Comparison of ENCODE assay signal across 11 cellular contexts in genomic region chr1:79197421-79197820, GRCh38.
DNase-seq lines count a peak whose midpoint lies in the region; TF ChIP-seq lines count a peak whose summit lies in the region.
"Had no signal": no experiment of that assay in that cellular context is flagged by ENCODE, and none has a peak within 500 bp of the region (broad histone marks: within the 10 kb centered on the region; RNA-seq: fewer than 3 reads in every experiment).

No MANE protein-coding gene starts in this region.

- H3K36me3 Mint-ChIP-seq in osteocyte (ENCODE audit: unreplicated experiment), result peaks cover 3% of the 10 kb centered on the region

- peaks cover 0 to 12% (median 0%) of the 10 kb centered on the region in 45 donors for H3K27me3 ChIP-seq in dorsolateral prefrontal cortex
- no peaks in the 10 kb centered on the region for H3K27me3 ChIP-seq in effector memory CD4-positive, alpha-beta T cell (replicated peaks; ENCODE audit: control insufficient read depth, insufficient read depth, low read length, poor library complexity, severe bottlenecking)
- H3K27me3 ChIP-seq: neutrophil had no signal

- no peak overlapping the region for H3K27ac ChIP-seq in dorsolateral prefrontal cortex
- H3K27ac ChIP-seq in effector memory CD4-positive, alpha-beta T cell (ENCODE audit: insufficient read depth, low read length, poor library complexity, severe bottlenecking), result no peak overlapping the region
- H3K27ac ChIP-seq: neutrophil had no signal

- H3K9me3 ChIP-seq in effector memory CD4-positive, alpha-beta T cell (ENCODE audit: control insufficient read depth, low read length), result no peaks in the 10 kb centered on the region
- H3K9me3 ChIP-seq: neutrophil had no signal

- CTCF ChIA-PET in GM10248 (lab: Yijun Ruan, JAX), result interaction anchor here (2.1 kb wide), 1 partner anchor 357 kb away, joined by 8 read pairs; no protein-coding TSS in a partner anchor

- H3K9me3 Mint-ChIP-seq in osteocyte (ENCODE audit: unreplicated experiment), result peaks cover 16% of the 10 kb centered on the region

- H3K4me1 ChIP-seq in effector memory CD4-positive, alpha-beta T cell (ENCODE audit: control insufficient read depth, insufficient read depth, low read length, poor library complexity, severe bottlenecking), result no peaks in the 10 kb centered on the region

- TF ChIP-seq CTCF in GM10248 (IDR thresholded peaks at IDR 0.05; ENCODE audit: control extremely low read depth, extremely low read depth, low read depth, missing control alignments), result peak; percentile 19
- TF ChIP-seq CTCF in dorsolateral prefrontal cortex (IDR thresholded peaks at IDR 0.05 in 54 of 56, conservative IDR thresholded peaks at IDR 0.05 in 2 of 56; ENCODE audit: low read depth in 1 of 56, partially characterized antibody in 56 of 56), result peak in 43 of 56 donors; percentile 9 to 62 (median 30)
- TF ChIP-seq CTCF in osteocyte (IDR thresholded peaks at IDR 0.05), result peak; percentile 62

- peaks cover 46% of the 10 kb centered on the region for H3K4me1 Mint-ChIP-seq in osteocyte (ENCODE audit: unreplicated experiment)

- POLR2A ChIA-PET in GM10248 (lab: Yijun Ruan, JAX), result no interaction called here

- H3K27me3 Mint-ChIP-seq in osteocyte (ENCODE audit: unreplicated experiment), result no peaks in the 10 kb centered on the region

- H3K4me3 ChIP-seq in dorsolateral prefrontal cortex, result no peak overlapping the region
- no peak overlapping the region for H3K4me3 ChIP-seq in effector memory CD4-positive, alpha-beta T cell (ENCODE audit: insufficient read depth, low read depth, low read length, poor library complexity, severe bottlenecking)

- H3K4me3 Mint-ChIP-seq in osteocyte (ENCODE audit: unreplicated experiment), result no peak overlapping the region
- H3K4me3 Mint-ChIP-seq: activated CD8-positive, alpha-beta T cell treated with anti-CD3 and anti-CD28 coated beads, Interleukin-2, amount 10 ng/mL, durations not matched to agents 7 days and 5 days had no signal

- H3K36me3 ChIP-seq in effector memory CD4-positive, alpha-beta T cell (ENCODE audit: control insufficient read depth, insufficient read depth, low read length), result no peaks in the 10 kb centered on the region
- H3K36me3 ChIP-seq: neutrophil had no signal

- DNase-seq in GM10248 (ENCODE audit: extremely low spot score) (no peak), NCI-H226 (peak; percentile 12), dorsolateral prefrontal cortex (no peak), osteocyte (ENCODE audit: extremely low spot score, unreplicated experiment) (no peak), cerebellar nuclear complex (lab: John Stamatoyannopoulos, UW) (no peak)
- no peak for DNase-seq in stimulated activated CD4-positive, alpha-beta T cell treated with anti-CD3 and anti-CD28 coated beads, Interleukin-4, amount 100 ng/mL, for 24 hours
- no peak for DNase-seq in effector CD4-positive, alpha-beta T cell
- no peak for DNase-seq in effector memory CD4-positive, alpha-beta T cell
- DNase-seq: activated CD8-positive, alpha-beta T cell treated with anti-CD3 and anti-CD28 coated beads, Interleukin-2, amount 10 ng/mL, durations not matched to agents 7 days and 5 days; effector CD8-positive, alpha-beta T cell had no signal

- intact Hi-C loops in dorsolateral prefrontal cortex (cut with DNase I), result no loop called here

- peak overlapping the region; percentile 11 for H3K27ac Mint-ChIP-seq in osteocyte (ENCODE audit: unreplicated experiment)
- H3K27ac Mint-ChIP-seq: activated CD8-positive, alpha-beta T cell treated with anti-CD3 and anti-CD28 coated beads, Interleukin-2, amount 10 ng/mL, durations not matched to agents 7 days and 5 days had no signal
